ENCODE assay signal across 19 cellular contexts in genomic region chr10:43339136-43339535, GRCh38. TPM values are rescaled to one million over a fixed set of nuclear protein-coding genes. Genes with fewer than 3 reads are reported as not detected.
"Had no signal": no experiment of that assay in that cellular context is flagged by ENCODE, and none has a peak within 500 bp of the region (broad histone marks: within the 10 kb centered on the region; RNA-seq: fewer than 3 reads in every experiment).

No MANE protein-coding gene starts in this region.

- H3K4me3 Mint-ChIP-seq: activated CD4-positive, alpha-beta T cell treated with anti-CD3 and anti-CD28 coated beads, Interleukin-2, amount 10 ng/mL, durations not matched to agents 24 days and 14 days; activated naive CD4-positive, alpha-beta T cell treated with anti-CD3 and anti-CD28 coated beads, Interleukin-2, amount 50 U/mL, for 24 hours; immature natural killer cell; memory B cell; naive thymus-derived CD4-positive, alpha-beta T cell; stimulated activated memory B cell treated with anti-CD40 and anti-IgM and Interleukin-4, amounts not matched to agents 10 μg/mL and 1 μg/mL and 100 μg/mL, for 72 hours had no signal

- H3K27me3 ChIP-seq: breast epithelium, neutrophil had no signal

- H3K4me1 Mint-ChIP-seq: activated naive CD4-positive, alpha-beta T cell treated with anti-CD3 and anti-CD28 coated beads, Interleukin-2, amount 50 U/mL, for 24 hours; immature natural killer cell; stimulated activated memory B cell treated with anti-CD40 and anti-IgM and Interleukin-4, amounts not matched to agents 10 μg/mL and 1 μg/mL and 100 μg/mL, for 72 hours had no signal

- DNase-seq: activated CD4-positive, alpha-beta T cell treated with anti-CD3 and anti-CD28 coated beads, Interleukin-2, amount 10 ng/mL, durations not matched to agents 24 days and 14 days; activated gamma-delta T cell; heart right ventricle; immature natural killer cell; naive thymus-derived CD4-positive, alpha-beta T cell; spleen; stimulated activated CD4-positive, alpha-beta T cell treated with anti-CD3 and anti-CD28 coated beads, Interleukin-4, amount 100 ng/mL, for 4 hours had no signal

- FAIRE-seq: astrocyte had no signal

- ATAC-seq: esophagus mucosa; gastroesophageal sphincter; naive thymus-derived CD4-positive, alpha-beta T cell; stimulated activated memory B cell treated with anti-CD40 and anti-IgM and Interleukin-4, amounts not matched to agents 10 μg/mL and 1 μg/mL and 100 μg/mL, for 72 hours had no signal

- H3K9me3 Mint-ChIP-seq: activated CD4-positive, alpha-beta T cell treated with anti-CD3 and anti-CD28 coated beads, Interleukin-2, amount 10 ng/mL, durations not matched to agents 24 days and 14 days; activated naive CD4-positive, alpha-beta T cell treated with anti-CD3 and anti-CD28 coated beads, Interleukin-2, amount 50 U/mL, for 24 hours; memory B cell; naive thymus-derived CD4-positive, alpha-beta T cell; stimulated activated memory B cell treated with anti-CD40 and anti-IgM and Interleukin-4, amounts not matched to agents 10 μg/mL and 1 μg/mL and 100 μg/mL, for 72 hours had no signal

- H3K27me3 Mint-ChIP-seq: activated naive CD4-positive, alpha-beta T cell treated with anti-CD3 and anti-CD28 coated beads, Interleukin-2, amount 50 U/mL, for 24 hours had no signal

- H3K27ac ChIP-seq: breast epithelium, coronary artery, gastroesophageal sphincter, heart right ventricle, neutrophil, spleen had no signal

- H3K4me1 ChIP-seq: breast epithelium, gastroesophageal sphincter had no signal

- H3K36me3 Mint-ChIP-seq: activated naive CD4-positive, alpha-beta T cell treated with anti-CD3 and anti-CD28 coated beads, Interleukin-2, amount 50 U/mL, for 24 hours; memory B cell; stimulated activated memory B cell treated with anti-CD40 and anti-IgM and Interleukin-4, amounts not matched to agents 10 μg/mL and 1 μg/mL and 100 μg/mL, for 72 hours had no signal

- H3K27ac Mint-ChIP-seq: activated CD4-positive, alpha-beta T cell treated with anti-CD3 and anti-CD28 coated beads, Interleukin-2, amount 10 ng/mL, durations not matched to agents 24 days and 14 days; activated naive CD4-positive, alpha-beta T cell treated with anti-CD3 and anti-CD28 coated beads, Interleukin-2, amount 50 U/mL, for 24 hours; immature natural killer cell; memory B cell; naive thymus-derived CD4-positive, alpha-beta T cell; stimulated activated memory B cell treated with anti-CD40 and anti-IgM and Interleukin-4, amounts not matched to agents 10 μg/mL and 1 μg/mL and 100 μg/mL, for 72 hours had no signal

- H3K4me3 ChIP-seq: breast epithelium, coronary artery, gastroesophageal sphincter, heart right ventricle, spleen had no signal

- H3K36me3 ChIP-seq: breast epithelium, gastroesophageal sphincter, heart right ventricle, neutrophil, spleen had no signal

- H3K9me3 ChIP-seq: breast epithelium, gastroesophageal sphincter, heart right ventricle, neutrophil, spleen had no signal

RNA-seq across cellular contexts. Expression of gene FXYD4, which starts 32.3 kb away (rescaled TPM):
- total RNA-seq: activated CD4-positive, alpha-beta T cell treated with anti-CD3 and anti-CD28 coated beads, Interleukin-2, amount 10 ng/mL, durations not matched to agents 24 days and 14 days; astrocyte; breast epithelium; esophagus mucosa; gastroesophageal sphincter; liver; naive thymus-derived CD4-positive, alpha-beta T cell; renal cortical epithelial cell; spleen; T-helper 1 cell treated with Interleukin-12 subunit alpha and Interleukin-12 subunit beta and Interleukin-4 antibody, amounts not matched to agents 30 ng/mL and 1 ng/mL, for 36 hours had no signal
- polyA plus RNA-seq: heart right ventricle; immature natural killer cell; liver; naive thymus-derived CD4-positive, alpha-beta T cell had no signal
